8 cellular contexts compared by ENCODE assay signal in genomic region chr3:43995929-43996378, GRCh38.
DNase-seq lines count a peak whose midpoint lies in the region; ATAC-seq, FAIRE-seq and TF ChIP-seq lines count a peak whose summit lies in the region.

No MANE protein-coding gene starts in this region.

- no peaks in the 10 kb centered on the region for H3K36me3 Mint-ChIP-seq in effector memory CD8-positive, alpha-beta T cell (ENCODE audit: insufficient read depth)

- TF ChIP-seq CTCF in GM13976 (IDR thresholded peaks at IDR 0.05; ENCODE audit: borderline replicate concordance, control extremely low read depth, extremely low read depth, insufficient read depth, missing control alignments) (no peak), Panc1 (IDR thresholded peaks at IDR 0.05) (no peak), gastrocnemius medialis (IDR thresholded peaks at IDR 0.05 in 4 of 5, conservative IDR thresholded peaks at IDR 0.05 in 1 of 5) (no peak), prostate gland (IDR thresholded peaks at IDR 0.05) (no peak), transverse colon (IDR thresholded peaks at IDR 0.05) (no peak)

- DNase-seq in GM13976 (ENCODE audit: low spot score) (peak; percentile 43), Panc1 (ENCODE audit: low read depth, low spot score) (no peak), gastrocnemius medialis (no peak), small intestine (no peak), prostate gland (ENCODE audit: low spot score) (no peak), transverse colon (no peak)
- DNase-seq in effector memory CD8-positive, alpha-beta T cell = no peak

- H3K36me3 ChIP-seq in Panc1 (ENCODE audit: control insufficient read depth, insufficient read depth, low read length) = no peaks in the 10 kb centered on the region
- no peaks in the 10 kb centered on the region for H3K36me3 ChIP-seq in gastrocnemius medialis
- no peaks in the 10 kb centered on the region for H3K36me3 ChIP-seq in small intestine (ENCODE audit: control insufficient read depth in 2 of 2, insufficient read depth in 2 of 2, low read length in 2 of 2)
- H3K36me3 ChIP-seq in prostate gland = no peaks in the 10 kb centered on the region
- H3K36me3 ChIP-seq in transverse colon = no peaks in the 10 kb centered on the region

- CTCF ChIA-PET in Panc1 (lab: Charles Lee) = interaction anchor here (0.7 kb wide), 1 partner anchor 118 kb away, joined by 4 read pairs; no protein-coding TSS in a partner anchor

- peaks cover 22 to 33% of the 10 kb centered on the region in 2 donors for H3K4me1 Mint-ChIP-seq in effector memory CD8-positive, alpha-beta T cell (ENCODE audit: low read depth in 2 of 2)

- peak overlapping the region; percentile 17 to 47; a peak in 3 of 4 replicates for H3K4me3 ChIP-seq in Panc1 (ENCODE audit: low read depth in 2 of 2, low read length in 2 of 2)
- H3K4me3 ChIP-seq in gastrocnemius medialis = peak overlapping the region; percentile 9 to 47 (median 31)
- H3K4me3 ChIP-seq in small intestine (ENCODE audit: low read depth in 1 of 2, low read length in 2 of 2) = no peak overlapping the region
- no peak overlapping the region for H3K4me3 ChIP-seq in prostate gland
- H3K4me3 ChIP-seq in transverse colon = peak overlapping the region in 1 of 4 donors; percentile 37

- intact Hi-C loops in Panc1 (cut with micrococcal nuclease; ENCODE audit: unreplicated experiment) (no loop called here), gastrocnemius medialis (cut with DNase I; ENCODE audit: low total_unique reads) (no loop called here), prostate gland (cut with DNase I) (no loop called here), transverse colon (cut with DNase I; ENCODE audit: low total_unique reads) (no loop called here)

- no peak for FAIRE-seq in small intestine (lab: Jason Lieb, UNC)

- no peaks in the 10 kb centered on the region for H3K9me3 Mint-ChIP-seq in effector memory CD8-positive, alpha-beta T cell

- ATAC-seq in Panc1 (peak; percentile 12; the same call in 1 of the 2 replicates), gastrocnemius medialis (no peak), GM18519 (IDR thresholded peaks at IDR 0.05; ENCODE audit: low FRiP score, unreplicated experiment) (no peak)
- ATAC-seq in effector memory CD8-positive, alpha-beta T cell (replicated peaks) = no peak

- TF ChIP-seq EP300 in transverse colon (IDR thresholded peaks at IDR 0.05; ENCODE audit: low read depth) = no peak

- H3K4me1 ChIP-seq in Panc1 (ENCODE audit: control insufficient read depth, insufficient read depth, low read length) (peaks cover 7% of the 10 kb centered on the region), gastrocnemius medialis (peaks cover 18 to 27% of the 10 kb centered on the region in 2 donors), small intestine (ENCODE audit: control insufficient read depth in 2 of 2, insufficient read depth in 1 of 2, low read depth in 1 of 2, low read length in 1 of 2) (peaks cover 0 to 12% of the 10 kb centered on the region in 2 donors), prostate gland (replicated peaks) (peaks cover 17% of the 10 kb centered on the region), transverse colon (peaks cover 0 to 53% (median 42%) of the 10 kb centered on the region in 4 donors)

- in situ Hi-C loops in GM13976 (cut with MboI; ENCODE audit: low sequenced_read_pairs, unreplicated experiment) = no loop called here
- in situ Hi-C loops in Panc1 (cut with HindIII; ENCODE audit: low pct_unique_long_range_greater_than_20kb, low sequenced_read_pairs) = no loop called here
- in situ Hi-C loops in gastrocnemius medialis (cut with MboI; ENCODE audit: low sequenced_read_pairs in 4 of 4) = no loop called here
- in situ Hi-C loops in transverse colon (cut with MboI; ENCODE audit: low pct_ligation_motif_present in 1 of 4, low pct_unique_long_range_greater_than_20kb in 1 of 4, low sequenced_read_pairs in 3 of 4) = no loop called here

- no peak overlapping the region for H3K27ac Mint-ChIP-seq in effector memory CD8-positive, alpha-beta T cell

- H3K27me3 ChIP-seq in Panc1 (ENCODE audit: control insufficient read depth, insufficient read depth, low read length) (peaks cover 40% of the 10 kb centered on the region), gastrocnemius medialis (peaks cover 73 to 98% (median 77%) of the 10 kb centered on the region in 3 donors), small intestine (ENCODE audit: control insufficient read depth in 2 of 2, insufficient read depth in 2 of 2, low read length in 2 of 2) (peaks cover 25 to 59% of the 10 kb centered on the region in 2 donors), prostate gland (replicated peaks; ENCODE audit: insufficient read depth) (peaks cover 50% of the 10 kb centered on the region), transverse colon (peaks cover 100% of the 10 kb centered on the region)

- H3K9me3 ChIP-seq in Panc1 (ENCODE audit: control insufficient read depth, insufficient read depth, low read depth, low read length) (no peaks in the 10 kb centered on the region), gastrocnemius medialis (peaks cover 0 to 8% (median 0%) of the 10 kb centered on the region in 3 donors), small intestine (ENCODE audit: control insufficient read depth, low read depth) (no peaks in the 10 kb centered on the region), prostate gland (no peaks in the 10 kb centered on the region), transverse colon (peaks cover 0 to 5% of the 10 kb centered on the region in 2 donors)

- no peak overlapping the region for H3K27ac ChIP-seq in Panc1 (ENCODE audit: low read length)
- no peak overlapping the region for H3K27ac ChIP-seq in gastrocnemius medialis
- no peak overlapping the region for H3K27ac ChIP-seq in small intestine (ENCODE audit: low read depth in 1 of 2, low read length in 1 of 2)
- no peak overlapping the region for H3K27ac ChIP-seq in prostate gland
- no peak overlapping the region for H3K27ac ChIP-seq in transverse colon

- H3K27me3 Mint-ChIP-seq in effector memory CD8-positive, alpha-beta T cell = peaks cover 83 to 97% of the 10 kb centered on the region in 2 donors

- TF ChIP-seq POLR2A in gastrocnemius medialis (IDR thresholded peaks at IDR 0.05) (no peak), prostate gland (IDR thresholded peaks at IDR 0.05) (no peak), transverse colon (IDR thresholded peaks at IDR 0.05) (no peak)

- POLR2A ChIA-PET in Panc1 (lab: Charles Lee) = no interaction called here

- WGBS in small intestine, 3 donors = 1 to 7% (median 5%) methylated on average over 18 of the region's 18 CpGs
- WGBS in prostate gland = 3% methylated on average over 18 of the region's 18 CpGs
- WGBS in transverse colon (ENCODE audit: low coverage in 1 of 2), 2 donors = 2 to 10% methylated on average over 8 to 18 of the region's 18 CpGs

- BruUV-seq in Panc1 (replicated peaks; lab: Mats Ljungman, UMichigan) = no TSS peak

- H3K4me3 Mint-ChIP-seq in effector memory CD8-positive, alpha-beta T cell = peak overlapping the region; percentile 71 to 80

Comparison
In these comparisons a context has a peak if more than half of its experiments do, and no peak if none do; other contexts are left out.
1. H3K4me3 ChIP-seq: peak in Panc1 (2 of 2) and gastrocnemius medialis (4 of 4); none in small intestine (0 of 2) and prostate gland (0 of 2).